In genomic region chr11:102317099-102317767, GRCh38 we compare ENCODE assay signal across 8 cellular contexts. TPM values are rescaled to one million over a fixed set of nuclear protein-coding genes. Genes with fewer than 3 reads are reported as not detected.
DNase-seq lines count a peak whose midpoint lies in the region; ATAC-seq lines count a peak whose summit lies in the region.

Gene BIRC3, plus strand, starts transcription at chr11:102317484. Its CDS starts 7,026 bp downstream, at chr11:102324510.

- no peaks in the 10 kb centered on the region for H4K20me1 ChIP-seq in BLaER1

- peak; percentile 79 for ATAC-seq in HG03460 (IDR thresholded peaks at IDR 0.05; ENCODE audit: unreplicated experiment)

- H3K9me3 ChIP-seq in BLaER1 (no peaks in the 10 kb centered on the region), ectodermal cell (ENCODE audit: control insufficient read depth, low read length) (no peaks in the 10 kb centered on the region)

- no peaks in the 10 kb centered on the region for H3K27me3 Mint-ChIP-seq in activated CD4-positive, alpha-beta memory T cell treated with anti-CD3 and anti-CD28 coated beads for 36 hours

- CTCF ChIA-PET in activated CD4-positive, alpha-beta memory T cell treated with anti-CD3 and anti-CD28 coated beads for 36 hours (lab: Charles Lee): interaction anchor here (1.2 to 13.3 kb wide), 4 partner anchors 11 to 179 kb away, joined by 4 to 288 read pairs (median 7); no protein-coding TSS in a partner anchor

- peak; percentile 25 for DNase-seq in GM19240 (ENCODE audit: insufficient read length, low spot score)
- peak; percentile 97 for DNase-seq in NCI-H748 (lab: John Stamatoyannopoulos, UW; ENCODE audit: unreplicated experiment)
- DNase-seq in activated CD4-positive, alpha-beta memory T cell treated with anti-CD3 and anti-CD28 coated beads for 36 hours: peak; percentile 96
- DNase-seq in medulla oblongata (ENCODE audit: extremely low spot score): peak; percentile 89
- peak; percentile 83 for DNase-seq in stimulated activated CD8-positive, alpha-beta memory T cell treated with anti-CD3 and anti-CD28 coated beads, Interleukin-12 subunit alpha, Interleukin-12 subunit beta, amount 100 ng/mL, for 1 hour (ENCODE audit: low read depth)

- H3K27ac ChIP-seq in BLaER1: no peak within 1 kb of the TSS
- H3K27ac ChIP-seq in ectodermal cell (ENCODE audit: insufficient read depth, low read depth, low read length, poor library complexity, severe bottlenecking): no peak within 1 kb of the TSS

- H3K4me2 ChIP-seq in BLaER1: peak within 1 kb of the TSS; percentile 92

- intact Hi-C loops in activated CD4-positive, alpha-beta memory T cell treated with anti-CD3 and anti-CD28 coated beads for 36 hours (cut with micrococcal nuclease): loop anchor here (1.0 kb wide), 5 partner anchors 11 to 792 kb away; partner anchors contain the start of genes BIRC2 and DYNC2H1

- POLR2A ChIA-PET in activated CD4-positive, alpha-beta memory T cell treated with anti-CD3 and anti-CD28 coated beads for 36 hours (lab: Charles Lee): interaction anchor here (1.2 to 3.2 kb wide), 4 partner anchors 10 to 159 kb away, joined by 3 to 19 read pairs (median 6); partner anchors contain the start of gene BIRC2

- H3K9me3 Mint-ChIP-seq in activated CD4-positive, alpha-beta memory T cell treated with anti-CD3 and anti-CD28 coated beads for 36 hours: no peaks in the 10 kb centered on the region

- H3K4me3 ChIP-seq in BLaER1 (peak within 1 kb of the TSS; percentile 66), ectodermal cell (ENCODE audit: insufficient read depth, low read depth, low read length) (peak within 1 kb of the TSS; percentile 31)

- H3K36me3 Mint-ChIP-seq in activated CD4-positive, alpha-beta memory T cell treated with anti-CD3 and anti-CD28 coated beads for 36 hours: peaks cover 44% of the 10 kb centered on the region

- peak within 1 kb of the TSS; percentile 100 for H3K27ac Mint-ChIP-seq in activated CD4-positive, alpha-beta memory T cell treated with anti-CD3 and anti-CD28 coated beads for 36 hours

- no peaks in the 10 kb centered on the region for H3K36me3 ChIP-seq in BLaER1
- H3K36me3 ChIP-seq in ectodermal cell (ENCODE audit: control insufficient read depth, insufficient read depth, low read length): no peaks in the 10 kb centered on the region

- WGBS in ectodermal cell, 2 experiments: 15 to 16% methylated on average over 34 of the region's 34 CpGs

- peaks cover 56% of the 10 kb centered on the region for H3K4me1 Mint-ChIP-seq in activated CD4-positive, alpha-beta memory T cell treated with anti-CD3 and anti-CD28 coated beads for 36 hours (ENCODE audit: low read depth)

- no peaks in the 10 kb centered on the region for H3K27me3 ChIP-seq in BLaER1
- H3K27me3 ChIP-seq in ectodermal cell (ENCODE audit: control insufficient read depth, insufficient read depth, low read length, poor library complexity, severe bottlenecking): peaks cover 5% of the 10 kb centered on the region

- H3K4me3 Mint-ChIP-seq in activated CD4-positive, alpha-beta memory T cell treated with anti-CD3 and anti-CD28 coated beads for 36 hours: peak within 1 kb of the TSS; percentile 95

- H3K4me1 ChIP-seq in BLaER1: peaks cover 37% of the 10 kb centered on the region
- H3K4me1 ChIP-seq in ectodermal cell (ENCODE audit: control insufficient read depth, insufficient read depth, low read length): no peaks in the 10 kb centered on the region

- peak within 1 kb of the TSS; percentile 39; the same call in 1 of the 2 replicates for H3K9ac ChIP-seq in BLaER1

RNA-seq across cellular contexts. Expression of gene BIRC3, which starts in this region (rescaled TPM):
- total RNA-seq in activated CD4-positive, alpha-beta memory T cell treated with anti-CD3 and anti-CD28 coated beads for 36 hours: 100 to 1,000 TPM; 135 to 139 TPM
- polyA plus RNA-seq in ectodermal cell (2013, experiment 1 of 4): 0.39 TPM
- 0.43 TPM for polyA plus RNA-seq in ectodermal cell (2013, experiment 2 of 4)
- 0.11 TPM for polyA plus RNA-seq in ectodermal cell (2013, experiment 3 of 4)
- polyA plus RNA-seq in ectodermal cell (2013, experiment 4 of 4): 0.28 TPM

Comparison
In these comparisons a context has a peak if more than half of its experiments do, and no peak if none do; other contexts are left out.
1. DNase-seq: peak in every context shown above with its lines; median percentile 97 in NCI-H748; 96 in activated CD4-positive, alpha-beta memory T cell treated with anti-CD3 and anti-CD28 coated beads for 36 hours; 89 in medulla oblongata; 83 in stimulated activated CD8-positive, alpha-beta memory T cell treated with anti-CD3 and anti-CD28 coated beads, Interleukin-12 subunit alpha, Interleukin-12 subunit beta, amount 100 ng/mL, for 1 hour; 25 in GM19240.